Comparison of ENCODE assay signal across 1 cellular context in the genomic region with DNA sequence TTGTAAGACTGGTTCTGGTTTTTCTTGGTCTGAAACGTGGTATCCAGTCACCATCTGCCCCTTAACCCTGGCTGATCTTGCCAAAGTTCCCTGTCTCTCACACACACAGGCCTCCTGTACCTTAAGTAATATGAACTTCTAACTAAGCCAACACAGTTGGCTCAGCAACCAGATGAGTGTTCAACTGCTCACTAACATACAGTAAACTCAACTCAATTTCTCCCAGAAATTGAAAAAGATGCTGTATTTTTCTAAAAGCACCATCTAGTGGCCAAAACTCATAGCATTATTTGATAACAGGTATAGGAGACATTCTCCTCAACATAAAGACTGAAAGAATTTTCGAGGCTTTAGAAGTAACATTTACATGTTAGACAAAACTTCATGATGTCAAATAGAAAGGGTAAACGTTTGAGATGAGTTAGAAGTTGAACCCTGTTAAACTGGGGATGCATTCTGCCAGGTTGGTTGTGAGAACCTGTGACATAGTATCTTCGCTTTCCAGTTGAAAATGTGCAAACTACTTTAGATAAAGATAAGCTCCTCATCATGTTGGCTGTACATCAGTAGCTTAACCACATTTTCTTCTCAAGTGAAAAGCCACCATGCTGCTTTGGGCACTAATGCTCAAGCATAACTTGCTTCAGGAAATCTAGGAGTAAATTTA.
TF ChIP-seq lines count a peak whose summit lies in the region.

No MANE protein-coding gene starts in this region.

TF ChIP-seq in H1, 55 proteins besides CTCF, POLR2A, EP300 and RAD21 (continued from another document):
- TF ChIP-seq, protein P1, sequence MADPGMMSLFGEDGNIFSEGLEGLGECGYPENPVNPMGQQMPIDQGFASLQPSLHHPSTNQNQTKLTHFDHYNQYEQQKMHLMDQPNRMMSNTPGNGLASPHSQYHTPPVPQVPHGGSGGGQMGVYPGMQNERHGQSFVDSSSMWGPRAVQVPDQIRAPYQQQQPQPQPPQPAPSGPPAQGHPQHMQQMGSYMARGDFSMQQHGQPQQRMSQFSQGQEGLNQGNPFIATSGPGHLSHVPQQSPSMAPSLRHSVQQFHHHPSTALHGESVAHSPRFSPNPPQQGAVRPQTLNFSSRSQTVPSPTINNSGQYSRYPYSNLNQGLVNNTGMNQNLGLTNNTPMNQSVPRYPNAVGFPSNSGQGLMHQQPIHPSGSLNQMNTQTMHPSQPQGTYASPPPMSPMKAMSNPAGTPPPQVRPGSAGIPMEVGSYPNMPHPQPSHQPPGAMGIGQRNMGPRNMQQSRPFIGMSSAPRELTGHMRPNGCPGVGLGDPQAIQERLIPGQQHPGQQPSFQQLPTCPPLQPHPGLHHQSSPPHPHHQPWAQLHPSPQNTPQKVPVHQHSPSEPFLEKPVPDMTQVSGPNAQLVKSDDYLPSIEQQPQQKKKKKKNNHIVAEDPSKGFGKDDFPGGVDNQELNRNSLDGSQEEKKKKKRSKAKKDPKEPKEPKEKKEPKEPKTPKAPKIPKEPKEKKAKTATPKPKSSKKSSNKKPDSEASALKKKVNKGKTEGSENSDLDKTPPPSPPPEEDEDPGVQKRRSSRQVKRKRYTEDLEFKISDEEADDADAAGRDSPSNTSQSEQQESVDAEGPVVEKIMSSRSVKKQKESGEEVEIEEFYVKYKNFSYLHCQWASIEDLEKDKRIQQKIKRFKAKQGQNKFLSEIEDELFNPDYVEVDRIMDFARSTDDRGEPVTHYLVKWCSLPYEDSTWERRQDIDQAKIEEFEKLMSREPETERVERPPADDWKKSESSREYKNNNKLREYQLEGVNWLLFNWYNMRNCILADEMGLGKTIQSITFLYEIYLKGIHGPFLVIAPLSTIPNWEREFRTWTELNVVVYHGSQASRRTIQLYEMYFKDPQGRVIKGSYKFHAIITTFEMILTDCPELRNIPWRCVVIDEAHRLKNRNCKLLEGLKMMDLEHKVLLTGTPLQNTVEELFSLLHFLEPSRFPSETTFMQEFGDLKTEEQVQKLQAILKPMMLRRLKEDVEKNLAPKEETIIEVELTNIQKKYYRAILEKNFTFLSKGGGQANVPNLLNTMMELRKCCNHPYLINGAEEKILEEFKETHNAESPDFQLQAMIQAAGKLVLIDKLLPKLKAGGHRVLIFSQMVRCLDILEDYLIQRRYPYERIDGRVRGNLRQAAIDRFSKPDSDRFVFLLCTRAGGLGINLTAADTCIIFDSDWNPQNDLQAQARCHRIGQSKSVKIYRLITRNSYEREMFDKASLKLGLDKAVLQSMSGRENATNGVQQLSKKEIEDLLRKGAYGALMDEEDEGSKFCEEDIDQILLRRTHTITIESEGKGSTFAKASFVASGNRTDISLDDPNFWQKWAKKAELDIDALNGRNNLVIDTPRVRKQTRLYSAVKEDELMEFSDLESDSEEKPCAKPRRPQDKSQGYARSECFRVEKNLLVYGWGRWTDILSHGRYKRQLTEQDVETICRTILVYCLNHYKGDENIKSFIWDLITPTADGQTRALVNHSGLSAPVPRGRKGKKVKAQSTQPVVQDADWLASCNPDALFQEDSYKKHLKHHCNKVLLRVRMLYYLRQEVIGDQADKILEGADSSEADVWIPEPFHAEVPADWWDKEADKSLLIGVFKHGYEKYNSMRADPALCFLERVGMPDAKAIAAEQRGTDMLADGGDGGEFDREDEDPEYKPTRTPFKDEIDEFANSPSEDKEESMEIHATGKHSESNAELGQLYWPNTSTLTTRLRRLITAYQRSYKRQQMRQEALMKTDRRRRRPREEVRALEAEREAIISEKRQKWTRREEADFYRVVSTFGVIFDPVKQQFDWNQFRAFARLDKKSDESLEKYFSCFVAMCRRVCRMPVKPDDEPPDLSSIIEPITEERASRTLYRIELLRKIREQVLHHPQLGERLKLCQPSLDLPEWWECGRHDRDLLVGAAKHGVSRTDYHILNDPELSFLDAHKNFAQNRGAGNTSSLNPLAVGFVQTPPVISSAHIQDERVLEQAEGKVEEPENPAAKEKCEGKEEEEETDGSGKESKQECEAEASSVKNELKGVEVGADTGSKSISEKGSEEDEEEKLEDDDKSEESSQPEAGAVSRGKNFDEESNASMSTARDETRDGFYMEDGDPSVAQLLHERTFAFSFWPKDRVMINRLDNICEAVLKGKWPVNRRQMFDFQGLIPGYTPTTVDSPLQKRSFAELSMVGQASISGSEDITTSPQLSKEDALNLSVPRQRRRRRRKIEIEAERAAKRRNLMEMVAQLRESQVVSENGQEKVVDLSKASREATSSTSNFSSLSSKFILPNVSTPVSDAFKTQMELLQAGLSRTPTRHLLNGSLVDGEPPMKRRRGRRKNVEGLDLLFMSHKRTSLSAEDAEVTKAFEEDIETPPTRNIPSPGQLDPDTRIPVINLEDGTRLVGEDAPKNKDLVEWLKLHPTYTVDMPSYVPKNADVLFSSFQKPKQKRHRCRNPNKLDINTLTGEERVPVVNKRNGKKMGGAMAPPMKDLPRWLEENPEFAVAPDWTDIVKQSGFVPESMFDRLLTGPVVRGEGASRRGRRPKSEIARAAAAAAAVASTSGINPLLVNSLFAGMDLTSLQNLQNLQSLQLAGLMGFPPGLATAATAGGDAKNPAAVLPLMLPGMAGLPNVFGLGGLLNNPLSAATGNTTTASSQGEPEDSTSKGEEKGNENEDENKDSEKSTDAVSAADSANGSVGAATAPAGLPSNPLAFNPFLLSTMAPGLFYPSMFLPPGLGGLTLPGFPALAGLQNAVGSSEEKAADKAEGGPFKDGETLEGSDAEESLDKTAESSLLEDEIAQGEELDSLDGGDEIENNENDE (IDR thresholded peaks at IDR 0.05; ENCODE audit: insufficient replicate concordance, low read length) = no peak
- no peak for TF ChIP-seq RXRA (IDR thresholded peaks at IDR 0.05; ENCODE audit: insufficient read depth, low read depth, low read length)
- no peak for TF ChIP-seq EGR1 (IDR thresholded peaks at IDR 0.05; ENCODE audit: borderline replicate concordance, low read depth, low read length)
- TF ChIP-seq HDAC2 (IDR thresholded peaks at IDR 0.05; ENCODE audit: borderline replicate concordance in 1 of 2, low read depth in 2 of 2, low read length in 2 of 2) = no peak
- no peak for TF ChIP-seq POLR2AphosphoS5 (IDR thresholded peaks at IDR 0.05; ENCODE audit: low read depth, low read length)
- no peak for TF ChIP-seq JUN (IDR thresholded peaks at IDR 0.05; ENCODE audit: low read depth, low read length)
- TF ChIP-seq KDM5A (IDR thresholded peaks at IDR 0.05; ENCODE audit: low read length) = no peak
- TF ChIP-seq SIRT6 (IDR thresholded peaks at IDR 0.05; ENCODE audit: low read length) = no peak
- TF ChIP-seq MAFK (IDR thresholded peaks at IDR 0.05; ENCODE audit: low read depth, low read length) = no peak
- TF ChIP-seq GABPA (IDR thresholded peaks at IDR 0.05; ENCODE audit: borderline replicate concordance, insufficient read depth, low read length) = no peak
- no peak for TF ChIP-seq SAP30 (IDR thresholded peaks at IDR 0.05; ENCODE audit: insufficient read depth, insufficient replicate concordance, low read length)
- TF ChIP-seq, protein P2, sequence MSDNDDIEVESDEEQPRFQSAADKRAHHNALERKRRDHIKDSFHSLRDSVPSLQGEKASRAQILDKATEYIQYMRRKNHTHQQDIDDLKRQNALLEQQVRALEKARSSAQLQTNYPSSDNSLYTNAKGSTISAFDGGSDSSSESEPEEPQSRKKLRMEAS (IDR thresholded peaks at IDR 0.05) = no peak
- no peak for TF ChIP-seq EZH2 (IDR thresholded peaks at IDR 0.05; ENCODE audit: low read depth, low read length, severe bottlenecking)
- no peak for TF ChIP-seq ZNF274 (IDR thresholded peaks at IDR 0.05; ENCODE audit: borderline replicate concordance, extremely low read depth, low read length)
- no peak for TF ChIP-seq SUZ12 (IDR thresholded peaks at IDR 0.05; ENCODE audit: low read length)
